20 cellular contexts compared by ENCODE assay signal in the genomic region with DNA sequence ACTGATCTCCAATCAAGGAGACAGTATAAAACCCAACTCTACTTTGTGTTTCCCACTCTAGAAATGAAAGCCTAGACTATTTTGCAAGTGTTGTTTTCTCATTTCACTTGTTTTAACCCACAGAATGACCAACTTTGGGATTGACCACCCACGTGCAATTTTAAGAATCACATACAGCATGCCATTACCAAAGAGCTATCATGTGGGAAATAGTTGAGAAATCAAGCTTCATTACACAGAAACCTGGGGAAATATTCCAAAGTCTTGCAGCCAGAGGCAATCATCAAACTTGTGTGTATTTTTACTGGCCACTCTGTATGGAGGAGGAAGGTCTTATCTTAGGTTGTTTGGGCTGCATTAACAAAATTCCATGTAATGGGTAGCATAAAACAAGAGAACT.
A peak's percentile ranks its signal among the peaks of the same experiment; 100 is the strongest.
DNase-seq lines count a peak whose midpoint lies in the region; ATAC-seq and TF ChIP-seq lines count a peak whose summit lies in the region.
"Had no signal": no experiment of that assay in that cellular context is flagged by ENCODE, and none has a peak within 500 bp of the region (broad histone marks: within the 10 kb centered on the region; RNA-seq: fewer than 3 reads in every experiment).

No MANE protein-coding gene starts in this region.

- no peak overlapping the region for H3K9ac ChIP-seq in endodermal cell (ENCODE audit: extremely low read depth, low read length, poor library complexity, severe bottlenecking)
- H3K9ac ChIP-seq: BLaER1 had no signal

- H3K36me3 ChIP-seq in breast epithelium, result no peaks in the 10 kb centered on the region
- H3K36me3 ChIP-seq in endodermal cell (ENCODE audit: control insufficient read depth, insufficient read depth, low read length), result no peaks in the 10 kb centered on the region
- no peaks in the 10 kb centered on the region for H3K36me3 ChIP-seq in suprapubic skin
- H3K36me3 ChIP-seq: BLaER1 had no signal

- H3K27me3 ChIP-seq in breast epithelium (no peaks in the 10 kb centered on the region), endodermal cell (ENCODE audit: control insufficient read depth, insufficient read depth, low read length, poor library complexity, severe bottlenecking) (no peaks in the 10 kb centered on the region), suprapubic skin (no peaks in the 10 kb centered on the region)
- H3K27me3 ChIP-seq: BLaER1 had no signal

- TF ChIP-seq CTCF in MCF 10A (IDR thresholded peaks at IDR 0.05; ENCODE audit: unreplicated experiment) (no peak), breast epithelium (IDR thresholded peaks at IDR 0.05) (no peak), fibroblast of mammary gland (conservative IDR thresholded peaks at IDR 0.05; ENCODE audit: control insufficient read depth, insufficient read depth, low read depth, low read length) (no peak), endodermal cell (conservative IDR thresholded peaks at IDR 0.05) (no peak), suprapubic skin (IDR thresholded peaks at IDR 0.05) (no peak), osteocyte (IDR thresholded peaks at IDR 0.05) (no peak)

- no peaks in the 10 kb centered on the region for H3K36me3 Mint-ChIP-seq in MCF 10A (ENCODE audit: insufficient read depth, unreplicated experiment)
- H3K36me3 Mint-ChIP-seq in endodermal cell (ENCODE audit: low read depth), result no peaks in the 10 kb centered on the region
- H3K36me3 Mint-ChIP-seq in osteocyte (ENCODE audit: unreplicated experiment), result no peaks in the 10 kb centered on the region
- H3K36me3 Mint-ChIP-seq: CD14-positive monocyte; CD4-positive, alpha-beta memory T cell had no signal

- no peak overlapping the region for H3K27ac ChIP-seq in breast epithelium
- no peak overlapping the region for H3K27ac ChIP-seq in endodermal cell (ENCODE audit: low read depth, low read length)
- H3K27ac ChIP-seq in suprapubic skin, result no peak overlapping the region
- H3K27ac ChIP-seq: 22Rv1, A549, BLaER1 had no signal

- H3K4me3 ChIP-seq in breast epithelium (no peak overlapping the region), fibroblast of mammary gland (ENCODE audit: control insufficient read depth, low read depth, low read length) (no peak overlapping the region), endodermal cell (ENCODE audit: low read length) (no peak overlapping the region), suprapubic skin (no peak overlapping the region)
- H3K4me3 ChIP-seq: A549, BLaER1 had no signal

- H3K4me1 Mint-ChIP-seq in MCF 10A (ENCODE audit: insufficient read depth, unreplicated experiment) (no peaks in the 10 kb centered on the region), endodermal cell (no peaks in the 10 kb centered on the region), osteocyte (ENCODE audit: unreplicated experiment) (no peaks in the 10 kb centered on the region)
- H3K4me1 Mint-ChIP-seq: CD14-positive monocyte; CD4-positive, alpha-beta memory T cell had no signal

- BruUV-seq in MCF 10A (replicated peaks; lab: Mats Ljungman, UMichigan), result no TSS peak

- intact Hi-C loops in MCF 10A (cut with micrococcal nuclease) (no loop called here), breast epithelium (cut with DNase I; ENCODE audit: low total_unique reads) (no loop called here)

- TF ChIP-seq EP300 in suprapubic skin (IDR thresholded peaks at IDR 0.05), result no peak

- POLR2A ChIA-PET in MCF 10A (lab: Yijun Ruan, JAX), result interaction anchor here (0.5 kb wide), 1 partner anchor 65 kb away, joined by 3 read pairs; no protein-coding TSS in a partner anchor

- WGBS in endodermal cell (ENCODE audit: insufficient coverage in 1 of 2, insufficient read length in 1 of 2), 2 experiments, result 79% methylated on average over 1 of the region's 1 CpG; no CpG with 5 or more reads in 1 of the 2 experiments
- 76% methylated on average over 1 of the region's 1 CpG for WGBS in suprapubic skin

- no peak for TF ChIP-seq POLR2A in breast epithelium (IDR thresholded peaks at IDR 0.05)
- TF ChIP-seq POLR2A in suprapubic skin (IDR thresholded peaks at IDR 0.05), result no peak

- ATAC-seq in HG02870 (IDR thresholded peaks at IDR 0.05; ENCODE audit: unreplicated experiment), result no peak
- ATAC-seq: A549, HCT116 had no signal

- H3K27ac Mint-ChIP-seq in MCF 10A (ENCODE audit: low read depth, unreplicated experiment) (no peak overlapping the region), endodermal cell (no peak overlapping the region), osteocyte (ENCODE audit: unreplicated experiment) (no peak overlapping the region)
- H3K27ac Mint-ChIP-seq: CD14-positive monocyte; CD4-positive, alpha-beta memory T cell; HFFc6 had no signal

- H3K9me3 Mint-ChIP-seq in MCF 10A (ENCODE audit: unreplicated experiment), result no peaks in the 10 kb centered on the region
- no peaks in the 10 kb centered on the region for H3K9me3 Mint-ChIP-seq in endodermal cell
- no peaks in the 10 kb centered on the region for H3K9me3 Mint-ChIP-seq in osteocyte (ENCODE audit: unreplicated experiment)
- H3K9me3 Mint-ChIP-seq: HFFc6 had no signal

- no peak overlapping the region for H3K4me3 Mint-ChIP-seq in MCF 10A (ENCODE audit: unreplicated experiment)
- no peak overlapping the region for H3K4me3 Mint-ChIP-seq in endodermal cell
- no peak overlapping the region for H3K4me3 Mint-ChIP-seq in osteocyte (ENCODE audit: unreplicated experiment)
- H3K4me3 Mint-ChIP-seq: CD14-positive monocyte; CD4-positive, alpha-beta memory T cell; HFFc6 had no signal

- H3K27me3 Mint-ChIP-seq in MCF 10A (ENCODE audit: insufficient read depth, unreplicated experiment), result no peaks in the 10 kb centered on the region
- no peaks in the 10 kb centered on the region for H3K27me3 Mint-ChIP-seq in endodermal cell (ENCODE audit: insufficient read depth)
- no peaks in the 10 kb centered on the region for H3K27me3 Mint-ChIP-seq in osteocyte (ENCODE audit: unreplicated experiment)

- peak; percentile 9 for DNase-seq in MCF 10A (ENCODE audit: unreplicated experiment)
- DNase-seq in breast epithelium (ENCODE audit: low spot score in 2 of 2), result no peak
- peak; percentile 25 for DNase-seq in fibroblast of mammary gland (ENCODE audit: low read depth)
- DNase-seq in renal cortical epithelial cell (ENCODE audit: low read depth), result peak; percentile 12
- DNase-seq in endodermal cell, result no peak
- no peak for DNase-seq in suprapubic skin (ENCODE audit: low spot score in 2 of 2)
- DNase-seq in osteocyte (ENCODE audit: extremely low spot score, unreplicated experiment), result no peak
- DNase-seq: CD4-positive, alpha-beta memory T cell; DMS153; DMS79; GDM1; GOT3; H7; HFFc6 had no signal

- CTCF ChIA-PET in MCF 10A (lab: Yijun Ruan, JAX), result interaction anchor here (0.6 kb wide), 1 partner anchor 26 kb away, joined by 3 read pairs; no protein-coding TSS in a partner anchor

- H3K4me1 ChIP-seq in breast epithelium (no peaks in the 10 kb centered on the region), endodermal cell (ENCODE audit: control insufficient read depth, insufficient read depth, low read length) (no peaks in the 10 kb centered on the region), suprapubic skin (no peaks in the 10 kb centered on the region)
- H3K4me1 ChIP-seq: A549, BLaER1 had no signal

- H3K9me3 ChIP-seq in breast epithelium, result no peaks in the 10 kb centered on the region
- H3K9me3 ChIP-seq in endodermal cell (ENCODE audit: control insufficient read depth, low read length), result no peaks in the 10 kb centered on the region
- no peaks in the 10 kb centered on the region for H3K9me3 ChIP-seq in suprapubic skin
- H3K9me3 ChIP-seq: A549 had no signal

Comparison
In these comparisons a context has a peak if more than half of its experiments do, and no peak if none do; other contexts are left out.
1. DNase-seq: peak in MCF 10A (single experiment), fibroblast of mammary gland (single experiment) and renal cortical epithelial cell (single experiment); none in breast epithelium (0 of 2), endodermal cell (single experiment), suprapubic skin (0 of 2) and osteocyte (single experiment).